In the genomic region with DNA sequence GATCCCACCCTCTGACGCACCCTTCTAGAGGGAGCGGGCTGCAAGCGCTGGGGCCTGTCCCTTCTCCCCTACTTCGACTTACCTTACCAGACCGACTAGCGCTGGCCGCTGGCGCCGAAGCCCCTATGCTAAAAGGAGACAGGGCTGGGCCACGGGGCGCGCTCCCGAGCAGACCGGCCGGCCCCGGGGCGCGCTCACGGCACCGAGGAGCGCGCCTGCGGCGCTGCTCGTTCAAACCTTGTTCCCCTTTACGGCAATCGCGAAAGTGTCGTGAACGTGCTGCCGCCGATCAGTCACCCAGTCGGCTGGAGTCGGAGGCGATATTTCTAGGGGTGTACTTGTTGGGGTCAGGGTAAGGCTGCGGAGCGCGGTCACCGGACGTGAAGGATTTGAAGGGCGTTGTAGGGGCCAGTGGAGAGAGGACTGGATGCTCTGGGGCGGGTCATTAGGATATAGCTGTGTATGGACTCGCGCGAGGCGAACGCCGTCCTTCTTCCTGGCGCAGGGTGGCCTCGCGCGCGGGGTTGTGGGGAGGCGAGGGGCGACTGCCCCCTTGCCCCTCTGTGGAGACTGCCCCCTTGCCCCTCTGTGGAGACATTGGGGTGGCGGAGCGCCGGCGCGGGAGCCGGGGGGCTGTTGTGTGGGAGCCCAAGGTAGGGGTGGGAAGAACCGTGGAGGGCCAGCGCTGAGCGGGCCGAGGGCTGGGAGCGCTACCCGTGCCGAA, we compare ENCODE assay signal across 8 cellular contexts. TPM values are rescaled to one million over a fixed set of nuclear protein-coding genes. Genes with fewer than 3 reads are reported as not detected.
DNase-seq lines count a peak whose midpoint lies in the region; ATAC-seq lines count a peak whose summit lies in the region.

TSS of gene CEPT1 (plus strand) at position 268 of the 724 bp plus-strand sequence. CDS start 7,492 bp downstream, outside the sequence.
TSS of gene DRAM2 (minus strand) at position 138 of the 724 bp plus-strand sequence. CDS start 8,539 bp downstream, outside the sequence.

- peak; percentile 95 to 98 for DNase-seq in NCI-H526 (lab: John Stamatoyannopoulos, UW)
- peak; percentile 95 for DNase-seq in activated CD4-positive, alpha-beta T cell treated with anti-CD3 and anti-CD28 coated beads, Interleukin-2, amount 10 ng/mL, durations not matched to agents 7 days and 5 days
- DNase-seq in dedifferentiated amniotic fluid mesenchymal stem cell (ENCODE audit: extremely low spot score), result peak; percentile 94
- peak; percentile 99 for DNase-seq in left kidney (ENCODE audit: low read depth, low spot score)
- DNase-seq in stimulated activated CD4-positive, alpha-beta T cell treated with anti-CD3 and anti-CD28 coated beads, Interleukin-1b, Interleukin-23, amount 100 ng/mL, for 48 hours, result peak; percentile 90

- H4K20me1 ChIP-seq in BLaER1, result peaks cover 49% of the 10 kb centered on the region

- POLR2A ChIA-PET in activated CD4-positive, alpha-beta T cell treated with anti-CD3 and anti-CD28 coated beads, Interleukin-2, amount 10 ng/mL, durations not matched to agents 7 days and 5 days (lab: Charles Lee), result interaction anchor here (0.6 kb wide), 1 partner anchor 617 kb away, joined by 4 read pairs; no protein-coding TSS in a partner anchor

- H3K9me3 Mint-ChIP-seq in activated CD4-positive, alpha-beta T cell treated with anti-CD3 and anti-CD28 coated beads, Interleukin-2, amount 10 ng/mL, durations not matched to agents 7 days and 5 days, result no peaks in the 10 kb centered on the region

- peak; percentile 56 for ATAC-seq in GM19328 (IDR thresholded peaks at IDR 0.05; ENCODE audit: unreplicated experiment)
- peak; percentile 31 for ATAC-seq in HG03469 (IDR thresholded peaks at IDR 0.05; ENCODE audit: unreplicated experiment)

- H3K27me3 ChIP-seq in BLaER1, result no peaks in the 10 kb centered on the region

- peak within 1 kb of the TSS; percentile 95 for H3K4me3 ChIP-seq in BLaER1

- CTCF ChIA-PET in activated CD4-positive, alpha-beta T cell treated with anti-CD3 and anti-CD28 coated beads, Interleukin-2, amount 10 ng/mL, durations not matched to agents 7 days and 5 days (lab: Charles Lee), result interaction anchor here (1.9 kb wide), 1 partner anchor 11 kb away, joined by 6 read pairs; no protein-coding TSS in a partner anchor

- peak within 1 kb of the TSS; percentile 93 for H3K4me3 Mint-ChIP-seq in activated CD4-positive, alpha-beta T cell treated with anti-CD3 and anti-CD28 coated beads, Interleukin-2, amount 10 ng/mL, durations not matched to agents 7 days and 5 days

- H3K4me1 Mint-ChIP-seq in activated CD4-positive, alpha-beta T cell treated with anti-CD3 and anti-CD28 coated beads, Interleukin-2, amount 10 ng/mL, durations not matched to agents 7 days and 5 days, result peaks cover 49% of the 10 kb centered on the region

- peak within 1 kb of the TSS; percentile 90 for H3K27ac ChIP-seq in BLaER1

- H3K4me2 ChIP-seq in BLaER1, result peak within 1 kb of the TSS; percentile 88

- H3K36me3 Mint-ChIP-seq in activated CD4-positive, alpha-beta T cell treated with anti-CD3 and anti-CD28 coated beads, Interleukin-2, amount 10 ng/mL, durations not matched to agents 7 days and 5 days (ENCODE audit: low read depth), result peaks cover 31% of the 10 kb centered on the region

- peak within 1 kb of the TSS; percentile 94 for H3K9ac ChIP-seq in BLaER1

- peak within 1 kb of the TSS; percentile 91 for H3K27ac Mint-ChIP-seq in activated CD4-positive, alpha-beta T cell treated with anti-CD3 and anti-CD28 coated beads, Interleukin-2, amount 10 ng/mL, durations not matched to agents 7 days and 5 days

- peaks cover 38% of the 10 kb centered on the region for H3K4me1 ChIP-seq in BLaER1

- no peaks in the 10 kb centered on the region for H3K27me3 Mint-ChIP-seq in activated CD4-positive, alpha-beta T cell treated with anti-CD3 and anti-CD28 coated beads, Interleukin-2, amount 10 ng/mL, durations not matched to agents 7 days and 5 days

- no peaks in the 10 kb centered on the region for H3K9me3 ChIP-seq in BLaER1

- H3K36me3 ChIP-seq in BLaER1, result peaks cover 26% of the 10 kb centered on the region

RNA-seq across cellular contexts. Expression of gene CEPT1, which starts in this region (rescaled TPM):
- 10 to 100 TPM; 42.1 to 50.2 TPM for total RNA-seq in activated CD4-positive, alpha-beta T cell treated with anti-CD3 and anti-CD28 coated beads, Interleukin-2, amount 10 ng/mL, durations not matched to agents 7 days and 5 days

RNA-seq across cellular contexts. Expression of gene DRAM2, which starts in this region (rescaled TPM):
- 10 to 100 TPM; 29.3 to 37.0 TPM for total RNA-seq in activated CD4-positive, alpha-beta T cell treated with anti-CD3 and anti-CD28 coated beads, Interleukin-2, amount 10 ng/mL, durations not matched to agents 7 days and 5 days

Comparison
In these comparisons a context has a peak if more than half of its experiments do, and no peak if none do; other contexts are left out.
1. Peak in every context shown above with its lines: DNase-seq, ATAC-seq, H3K4me3 ChIP-seq and H3K27ac ChIP-seq.